Comparison of ENCODE assay signal across 9 cellular contexts in the genomic region with DNA sequence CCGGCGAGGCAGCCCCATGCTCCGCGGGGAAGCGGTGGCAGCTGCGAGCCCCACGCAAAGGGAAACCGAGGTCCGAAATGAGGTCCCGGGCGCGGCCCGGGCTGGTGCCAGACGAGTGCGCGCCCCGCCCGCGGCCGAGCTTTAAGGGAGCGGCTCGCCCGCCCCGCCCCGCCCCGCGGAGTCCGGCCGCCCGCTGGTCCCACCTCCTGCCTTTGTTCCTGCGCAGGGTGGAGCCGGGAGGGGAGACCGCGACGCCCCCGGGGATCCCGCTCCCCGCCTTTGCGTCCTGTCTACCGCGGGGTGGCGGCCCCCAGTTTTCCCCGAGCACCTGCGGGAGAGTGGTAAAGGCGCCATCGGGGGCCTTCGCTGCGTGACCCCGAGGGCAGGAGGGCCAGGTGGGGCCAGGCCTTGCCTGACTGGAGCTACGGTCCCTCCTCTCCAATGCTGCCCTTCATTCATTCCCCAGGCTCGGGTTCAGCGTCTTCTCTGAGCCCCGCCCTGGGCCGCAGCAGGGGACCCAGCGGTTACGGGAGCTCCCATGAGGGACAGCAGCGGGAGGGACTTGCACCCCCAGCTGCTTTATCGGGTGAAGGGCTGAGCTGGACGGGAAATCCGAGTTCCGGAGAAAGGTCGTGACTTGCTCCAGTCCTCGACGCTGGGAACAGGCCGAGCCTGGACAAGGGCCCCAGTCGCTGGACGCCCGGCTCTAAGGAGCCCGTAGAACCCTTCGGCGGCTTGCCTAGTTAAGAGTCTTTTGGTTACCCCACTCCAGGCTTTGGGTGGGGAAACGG. TPM values are rescaled to one million over a fixed set of nuclear protein-coding genes. Genes with fewer than 3 reads are reported as not detected.
DNase-seq lines count a peak whose midpoint lies in the region; ATAC-seq, FAIRE-seq and TF ChIP-seq lines count a peak whose summit lies in the region.
"Had no signal": no experiment of that assay in that cellular context is flagged by ENCODE, and none has a peak within 500 bp of the region (broad histone marks: within the 10 kb centered on the region; RNA-seq: fewer than 3 reads in every experiment).

A gene with protein sequence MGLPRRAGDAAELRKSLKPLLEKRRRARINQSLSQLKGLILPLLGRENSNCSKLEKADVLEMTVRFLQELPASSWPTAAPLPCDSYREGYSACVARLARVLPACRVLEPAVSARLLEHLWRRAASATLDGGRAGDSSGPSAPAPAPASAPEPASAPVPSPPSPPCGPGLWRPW (minus strand): TSS at position 117 of the 791 bp plus-strand sequence. CDS start 99 bp downstream, at position 18.

- peak within 1 kb of the TSS; percentile 51 to 70 (median 58) for H3K4me3 ChIP-seq in BLaER1 treated with 17β-estradiol and CSF1 and Interleukin-3, amounts not matched to agents 10 nM and 100 nM
- H3K4me3 ChIP-seq in LNCaP clone FGC (ENCODE audit: low read depth, low read length) (peak within 1 kb of the TSS; percentile 48), H1 (ENCODE audit: extremely low read depth in 1 of 4, insufficient read depth in 2 of 4, low read depth in 3 of 4, low read length in 4 of 4) (peak within 1 kb of the TSS; percentile 32 to 60 (median 38))
- H3K4me3 ChIP-seq in naive thymus-derived CD4-positive, alpha-beta T cell (ENCODE audit: low read length), result no peak within 1 kb of the TSS

- no peaks in the 10 kb centered on the region for H3K9me3 ChIP-seq in BLaER1 treated with 17β-estradiol and CSF1 and Interleukin-3, amounts not matched to agents 10 nM and 100 nM (replicated peaks in 1 of 11)
- no peaks in the 10 kb centered on the region for H3K9me3 ChIP-seq in H1 (ENCODE audit: insufficient read depth in 2 of 2, low read depth in 1 of 2, low read length in 1 of 2)
- no peaks in the 10 kb centered on the region for H3K9me3 ChIP-seq in naive thymus-derived CD4-positive, alpha-beta T cell (ENCODE audit: control insufficient read depth in 2 of 3, low read length in 3 of 3)

- peak within 1 kb of the TSS in 1 of 11 experiments; percentile 15; a peak in 2 of 22 replicates for H3K27ac ChIP-seq in BLaER1 treated with 17β-estradiol and CSF1 and Interleukin-3, amounts not matched to agents 10 nM and 100 nM
- H3K27ac ChIP-seq in H1 (ENCODE audit: low read depth, low read length), result no peak within 1 kb of the TSS
- H3K27ac ChIP-seq in naive thymus-derived CD4-positive, alpha-beta T cell (ENCODE audit: low read depth, low read length), result no peak within 1 kb of the TSS

- 8% methylated on average over 37 of the region's 72 CpGs; no CpG with 5 or more reads in 1 of the 2 experiments for WGBS in H1 (ENCODE audit: extremely low coverage in 1 of 2, insufficient coverage in 1 of 2, insufficient read length in 1 of 2, insufficient replicate concordance in 2 of 2, low coverage in 1 of 2, low lambda C conversion rate in 2 of 2, missing lambda C conversion rate in 1 of 2), 2 experiments

- H2BK5ac ChIP-seq in H1 (ENCODE audit: low read depth, low read length), result no peak within 1 kb of the TSS

- H3K27me3 Mint-ChIP-seq in naive thymus-derived CD4-positive, alpha-beta T cell, result peaks cover 49 to 78% (median 54%) of the 10 kb centered on the region in 5 donors

- H2BK15ac ChIP-seq in H1 (ENCODE audit: low read length), result peak within 1 kb of the TSS; percentile 46; the same call in 1 of the 2 replicates

- H4K91ac ChIP-seq in H1 (replicated peaks; ENCODE audit: insufficient read length, low read length), result no peak within 1 kb of the TSS

- CTCF ChIA-PET in H1 (lab: Charles Lee; ENCODE audit: partially characterized antibody), result interaction anchor here (0.6 to 58.4 kb wide), 14 partner anchors 14 to 214 kb away, joined by 3 to 1769 read pairs (median 6); partner anchors contain the start of gene RNF207
- CTCF ChIA-PET in naive thymus-derived CD4-positive, alpha-beta T cell (lab: Charles Lee), result interaction anchor here (0.6 to 4.8 kb wide), 4 partner anchors 18 to 71 kb away, joined by 3 to 44 read pairs (median 8); partner anchors contain the start of gene PLEKHG5

- H2BK120ac ChIP-seq in H1 (replicated peaks; ENCODE audit: low read depth, low read length), result no peak within 1 kb of the TSS

- no peak within 1 kb of the TSS for H3K4ac ChIP-seq in H1 (replicated peaks; ENCODE audit: insufficient read length, low read depth, low read length)

- TF ChIP-seq POLR2A in H1 (IDR thresholded peaks at IDR 0.05; ENCODE audit: control extremely low read depth in 1 of 2, low read depth in 2 of 2, low read length in 2 of 2), result no peak

- H4K5ac ChIP-seq in H1 (ENCODE audit: insufficient read length, low read depth, low read length), result no peak within 1 kb of the TSS

- no peaks in the 10 kb centered on the region for H3K79me2 ChIP-seq in H1 (ENCODE audit: control insufficient read depth in 1 of 2, insufficient read depth in 2 of 2, low read length in 2 of 2)

- H4K20me1 ChIP-seq in BLaER1 treated with 17β-estradiol and CSF1 and Interleukin-3, amounts not matched to agents 10 nM and 100 nM, result peaks cover 0 to 69% (median 40%) of the 10 kb centered on the region in 11 experiments; a peak in 17 of 22 replicates
- H4K20me1 ChIP-seq in H1 (replicated peaks in 1 of 2; ENCODE audit: control insufficient read depth in 1 of 2, insufficient read depth in 2 of 2, low read length in 2 of 2), result peaks cover 0 to 9% of the 10 kb centered on the region in 2 experiments

- no peak for TF ChIP-seq EP300 in H1 (IDR thresholded peaks at IDR 0.05; ENCODE audit: borderline replicate concordance in 1 of 2, low read depth in 2 of 2, low read length in 2 of 2)

- no peak within 1 kb of the TSS; the same call in 1 of the 2 replicates for H2AFZ ChIP-seq in H1 (ENCODE audit: low read length)

- no peak within 1 kb of the TSS for H3K14ac ChIP-seq in H1 (ENCODE audit: insufficient read length)

- peaks cover 50 to 70% (median 61%) of the 10 kb centered on the region in 10 experiments for H3K4me1 ChIP-seq in BLaER1 treated with 17β-estradiol and CSF1 and Interleukin-3, amounts not matched to agents 10 nM and 100 nM
- peaks cover under 1 to 31% (median 11%) of the 10 kb centered on the region in 4 experiments for H3K4me1 ChIP-seq in H1 (replicated peaks in 1 of 4; ENCODE audit: control insufficient read depth in 3 of 4, insufficient read depth in 4 of 4, low read length in 3 of 4)
- peaks cover 13 to 27% of the 10 kb centered on the region in 2 donors for H3K4me1 ChIP-seq in naive thymus-derived CD4-positive, alpha-beta T cell (ENCODE audit: control insufficient read depth in 2 of 2, insufficient read depth in 2 of 2, low read length in 2 of 2)

- 0 out of 2 replicates have a peak within 1 kb of the TSS, but pooled peaks have one; percentile 71 for H2BK12ac ChIP-seq in H1 (ENCODE audit: low read depth, low read length)

- no peak for FAIRE-seq in H1 (lab: Jason Lieb, UNC)
- FAIRE-seq: TTC549 had no signal

- ATAC-seq in naive thymus-derived CD4-positive, alpha-beta T cell, result no peak
- ATAC-seq in GM19395 (IDR thresholded peaks at IDR 0.05; ENCODE audit: unreplicated experiment) (no peak), GM18511 (IDR thresholded peaks at IDR 0.05; ENCODE audit: unreplicated experiment) (no peak), HG02885 (IDR thresholded peaks at IDR 0.05; ENCODE audit: poor library complexity, unreplicated experiment) (no peak)

- no peak for TF ChIP-seq RAD21 in H1 (IDR thresholded peaks at IDR 0.05 in 1 of 2, conservative IDR thresholded peaks at IDR 0.05 in 1 of 2; ENCODE audit: low read depth in 2 of 2, low read length in 2 of 2)

- H4K8ac ChIP-seq in H1 (ENCODE audit: extremely low read depth, insufficient read depth, low read length), result peak within 1 kb of the TSS; percentile 31; the same call in 1 of the 2 replicates

- H3K36me3 Mint-ChIP-seq in naive thymus-derived CD4-positive, alpha-beta T cell, result no peaks in the 10 kb centered on the region

- no peak within 1 kb of the TSS for H3K56ac ChIP-seq in H1 (replicated peaks; ENCODE audit: insufficient read length, low read depth, low read length)

- peaks cover 0 to 15% (median 11%) of the 10 kb centered on the region in 7 donors for H3K4me1 Mint-ChIP-seq in naive thymus-derived CD4-positive, alpha-beta T cell

- no peak within 1 kb of the TSS for H3K27ac Mint-ChIP-seq in naive thymus-derived CD4-positive, alpha-beta T cell

- peaks cover 17% of the 10 kb centered on the region; the same call in 1 of the 2 replicates for H3K23me2 ChIP-seq in H1 (ENCODE audit: low read depth, low read length)

- H3K23ac ChIP-seq in H1 (ENCODE audit: insufficient read length), result no peak within 1 kb of the TSS

- peaks cover 85 to 99% (median 90%) of the 10 kb centered on the region in 11 experiments for H3K27me3 ChIP-seq in BLaER1 treated with 17β-estradiol and CSF1 and Interleukin-3, amounts not matched to agents 10 nM and 100 nM
- H3K27me3 ChIP-seq in H1 (replicated peaks in 1 of 4; ENCODE audit: control insufficient read depth in 3 of 4, extremely low read depth in 1 of 4, insufficient read depth in 3 of 4, low read length in 3 of 4), result peaks cover 70 to 97% (median 91%) of the 10 kb centered on the region in 4 experiments
- H3K27me3 ChIP-seq in naive thymus-derived CD4-positive, alpha-beta T cell (ENCODE audit: control insufficient read depth in 2 of 2, insufficient read depth in 2 of 2, low read length in 2 of 2), result peaks cover 5 to 28% of the 10 kb centered on the region in 2 donors

- DNase-seq in LNCaP clone FGC (ENCODE audit: low read depth) (no peak), H1 (ENCODE audit: low read depth in 1 of 2, low spot score in 2 of 2) (peak in 1 of 2 experiments; percentile 82), EL (no peak)
- peak in 2 of 9 donors; percentile 19 to 37 for DNase-seq in naive thymus-derived CD4-positive, alpha-beta T cell

- no peak for TF ChIP-seq CTCF in LNCaP clone FGC (IDR thresholded peaks at IDR 0.05; ENCODE audit: control insufficient read depth, extremely low read depth, insufficient read depth)
- TF ChIP-seq CTCF in H1 (IDR thresholded peaks at IDR 0.05; ENCODE audit: control extremely low read depth in 1 of 3, insufficient read depth in 1 of 3, low read depth in 1 of 3, low read length in 3 of 3), result no peak

- POLR2A ChIA-PET in H1 (lab: Charles Lee; ENCODE audit: partially characterized antibody), result interaction anchor here (0.6 to 2.5 kb wide), 8 partner anchors 8 to 183 kb away, joined by 3 to 8 read pairs (median 4); partner anchors contain the start of gene ACOT7
- POLR2A ChIA-PET in naive thymus-derived CD4-positive, alpha-beta T cell (lab: Charles Lee), result interaction anchor here (0.9 to 1.4 kb wide), 3 partner anchors 14 to 28 kb away, joined by 3 read pairs; no protein-coding TSS in a partner anchor

- H3K36me3 ChIP-seq in BLaER1 treated with 17β-estradiol and CSF1 and Interleukin-3, amounts not matched to agents 10 nM and 100 nM, result no peaks in the 10 kb centered on the region
- H3K36me3 ChIP-seq in H1 (ENCODE audit: control insufficient read depth in 2 of 4, insufficient read depth in 4 of 4, low read length in 3 of 4), result peaks cover 0 to 11% (median 0%) of the 10 kb centered on the region in 4 experiments; a peak in 1 of 8 replicates
- no peaks in the 10 kb centered on the region for H3K36me3 ChIP-seq in naive thymus-derived CD4-positive, alpha-beta T cell (ENCODE audit: control insufficient read depth in 2 of 3, insufficient read depth in 3 of 3, low read length in 3 of 3)

- peak within 1 kb of the TSS in 10 of 11 experiments; percentile 0 to 63 (median 54); a peak in 17 of 22 replicates for H3K9ac ChIP-seq in BLaER1 treated with 17β-estradiol and CSF1 and Interleukin-3, amounts not matched to agents 10 nM and 100 nM
- no peak within 1 kb of the TSS for H3K9ac ChIP-seq in H1 (replicated peaks in 1 of 4; ENCODE audit: extremely low read depth in 1 of 4, low read depth in 3 of 4, low read length in 3 of 4)

- no peak within 1 kb of the TSS for H2AK5ac ChIP-seq in H1 (ENCODE audit: low read depth, low read length)

- peak within 1 kb of the TSS; percentile 82 to 100 (median 98) for H3K4me2 ChIP-seq in BLaER1 treated with 17β-estradiol and CSF1 and Interleukin-3, amounts not matched to agents 10 nM and 100 nM
- H3K4me2 ChIP-seq in H1 (ENCODE audit: insufficient read depth in 1 of 2, low read depth in 2 of 2, low read length in 2 of 2), result peak within 1 kb of the TSS; percentile 72 to 86

- no peaks in the 10 kb centered on the region for H3K9me3 Mint-ChIP-seq in naive thymus-derived CD4-positive, alpha-beta T cell

- H3K79me1 ChIP-seq in H1 (ENCODE audit: low read depth, low read length), result no peaks in the 10 kb centered on the region

- peak within 1 kb of the TSS; percentile 32 for H3K18ac ChIP-seq in H1 (ENCODE audit: extremely low read depth, low read length)

- H2BK20ac ChIP-seq in H1 (ENCODE audit: low read length), result no peak within 1 kb of the TSS

- H3K4me3 Mint-ChIP-seq in naive thymus-derived CD4-positive, alpha-beta T cell, result peak within 1 kb of the TSS in 8 of 10 donors; percentile 12 to 77 (median 62)

- intact Hi-C loops in naive thymus-derived CD4-positive, alpha-beta T cell (cut with micrococcal nuclease), result loop anchor here in 1 of 2 donors (5.0 kb wide), 1 partner anchor 173 kb away; no protein-coding TSS in a partner anchor

RNA-seq across cellular contexts. Expression of the gene that starts here (rescaled TPM):
- total RNA-seq in H1 (2021; fragmentation: NEBNext Ultra II Directional; extraction: Animal tissue kit (Norgen Biotek cat#: 25700)), result 0.15 and 0.36 TPM in 2 replicates
- polyA plus RNA-seq in H1 (2011; rRNA removed), result 0.53 and 0.86 TPM in 2 replicates
- polyA plus RNA-seq in H1 (2011; cell fraction: cytosol; rRNA removed), result 0.78 TPM
- 1.2 TPM for polyA plus RNA-seq in H1 (2011; cell fraction: nucleus; rRNA removed)
- polyA plus RNA-seq in H1 (2012, experiment 1 of 2), result 0.29 to 0.70 TPM (median 0.55 TPM) in 4 replicates
- polyA plus RNA-seq in H1 (2012, experiment 2 of 2), result 0.18 TPM
- polyA plus RNA-seq in H1 (2013, experiment 1 of 2), result 0.93 TPM
- polyA plus RNA-seq in H1 (2013, experiment 2 of 2), result 1.2 TPM
- polyA minus RNA-seq in H1 (2011; rRNA and poly(A)+ RNA removed), result 0.41 and 1.3 TPM in 2 replicates
- not detected for polyA minus RNA-seq in H1 (2011; cell fraction: cytosol; rRNA and poly(A)+ RNA removed)
- polyA minus RNA-seq in H1 (2011; cell fraction: nucleus; rRNA and poly(A)+ RNA removed), result 0.70 TPM
- under 1 TPM in 1 of 5 experiments, not detected in 4; 0.56 TPM for total RNA-seq in naive thymus-derived CD4-positive, alpha-beta T cell
- polyA plus RNA-seq in naive thymus-derived CD4-positive, alpha-beta T cell, result not detected

Comparison
In these comparisons a context has a peak if more than half of its experiments do, and no peak if none do; other contexts are left out.
1. H3K9ac ChIP-seq: peak in BLaER1 treated with 17β-estradiol and CSF1 and Interleukin-3, amounts not matched to agents 10 nM and 100 nM (10 of 11); none in H1 (0 of 4).